22 cellular contexts compared by ENCODE assay signal in genomic region chr7:133540096-133540860, GRCh38.
A peak's percentile ranks its signal among the peaks of the same experiment; 100 is the strongest.
DNase-seq lines count a peak whose midpoint lies in the region; FAIRE-seq and TF ChIP-seq lines count a peak whose summit lies in the region.
"Had no signal": no experiment of that assay in that cellular context is flagged by ENCODE, and none has a peak within 500 bp of the region (broad histone marks: within the 10 kb centered on the region; RNA-seq: fewer than 3 reads in every experiment).

No MANE protein-coding gene starts in this region.

- TF ChIP-seq POLR2A in H54 (IDR thresholded peaks at IDR 0.05; ENCODE audit: low read depth, low read length), result no peak

- peak overlapping the region; percentile 49 for H3K9ac ChIP-seq in adipocyte (ENCODE audit: low read length)
- H3K9ac ChIP-seq: BLaER1 had no signal

- H3K4me3 ChIP-seq in adipocyte (ENCODE audit: low read length), result no peak overlapping the region
- no peak overlapping the region for H3K4me3 ChIP-seq in fibroblast of villous mesenchyme (ENCODE audit: low read depth, low read length)
- H3K4me3 ChIP-seq: BLaER1, GM12878, MG63 had no signal

- no peaks in the 10 kb centered on the region for H3K27me3 ChIP-seq in adipocyte (replicated peaks; ENCODE audit: control insufficient read depth, insufficient read depth, low read length)
- H3K27me3 ChIP-seq: BLaER1, MG63 had no signal

- DNase-seq in H54 (ENCODE audit: insufficient read length, low spot score), result no peak
- peak; percentile 4 for DNase-seq in M059J (ENCODE audit: low read depth)
- no peak for DNase-seq in adipocyte (ENCODE audit: low read depth)
- peak; percentile 14 for DNase-seq in fibroblast of villous mesenchyme (ENCODE audit: low read depth)
- no peak for DNase-seq in cerebellar nuclear complex (lab: John Stamatoyannopoulos, UW)
- DNase-seq in UCSD-AML1 (lab: John Stamatoyannopoulos, UW; ENCODE audit: unreplicated experiment), result no peak
- DNase-seq in SIG-M5 treated with dmso at 0.1 percent for 504 hours (lab: John Stamatoyannopoulos, UW; ENCODE audit: unreplicated experiment), result no peak
- DNase-seq in NCI-H510A treated with DMSO at 0.1 percent for 48 hours (lab: John Stamatoyannopoulos, UW), result no peak
- DNase-seq: Caco-2; CD4-positive, alpha-beta T cell; DMS 273 treated with DMSO at 0.1 percent for 48 hours; DMS79 treated with DMSO at 0.1 percent for 48 hours; H9; MG63; NCI-H1105; NCI-H146; NCI-H2029 treated with DMSO at 0.1 percent for 48 hours; NCI-H2171 treated with DMSO at 0.1 percent for 48 hours; NCI-H748 treated with DMSO at 0.1 percent for 48 hours; SIG-M5 had no signal

- no peak for TF ChIP-seq CTCF in fibroblast of villous mesenchyme (IDR thresholded peaks at IDR 0.05; ENCODE audit: insufficient read depth, low read depth, low read length)

- no peaks in the 10 kb centered on the region for H3K36me3 ChIP-seq in adipocyte (ENCODE audit: control insufficient read depth, insufficient read depth, low read length, severe bottlenecking)
- H3K36me3 ChIP-seq: BLaER1, MG63 had no signal

- H3K4me1 ChIP-seq in adipocyte (ENCODE audit: control insufficient read depth, insufficient read depth, low read length), result peaks cover 31% of the 10 kb centered on the region
- H3K4me1 ChIP-seq: BLaER1, Caco-2 had no signal

- FAIRE-seq in H54 (lab: Jason Lieb, UNC), result peak; percentile 11
- FAIRE-seq: GM12878 had no signal

- no peaks in the 10 kb centered on the region for H3K9me3 ChIP-seq in adipocyte (ENCODE audit: control insufficient read depth, low read length)
- H3K9me3 ChIP-seq: BLaER1, Caco-2, MG63 had no signal

Comparison
In these comparisons a context has a peak if more than half of its experiments do, and no peak if none do; other contexts are left out.
1. DNase-seq: peak in M059J (single experiment) and fibroblast of villous mesenchyme (single experiment); none in H54 (single experiment), adipocyte (single experiment), cerebellar nuclear complex (0 of 2), UCSD-AML1 (single experiment), SIG-M5 treated with dmso at 0.1 percent for 504 hours (single experiment) and NCI-H510A treated with DMSO at 0.1 percent for 48 hours (single experiment).